In the genomic region with DNA sequence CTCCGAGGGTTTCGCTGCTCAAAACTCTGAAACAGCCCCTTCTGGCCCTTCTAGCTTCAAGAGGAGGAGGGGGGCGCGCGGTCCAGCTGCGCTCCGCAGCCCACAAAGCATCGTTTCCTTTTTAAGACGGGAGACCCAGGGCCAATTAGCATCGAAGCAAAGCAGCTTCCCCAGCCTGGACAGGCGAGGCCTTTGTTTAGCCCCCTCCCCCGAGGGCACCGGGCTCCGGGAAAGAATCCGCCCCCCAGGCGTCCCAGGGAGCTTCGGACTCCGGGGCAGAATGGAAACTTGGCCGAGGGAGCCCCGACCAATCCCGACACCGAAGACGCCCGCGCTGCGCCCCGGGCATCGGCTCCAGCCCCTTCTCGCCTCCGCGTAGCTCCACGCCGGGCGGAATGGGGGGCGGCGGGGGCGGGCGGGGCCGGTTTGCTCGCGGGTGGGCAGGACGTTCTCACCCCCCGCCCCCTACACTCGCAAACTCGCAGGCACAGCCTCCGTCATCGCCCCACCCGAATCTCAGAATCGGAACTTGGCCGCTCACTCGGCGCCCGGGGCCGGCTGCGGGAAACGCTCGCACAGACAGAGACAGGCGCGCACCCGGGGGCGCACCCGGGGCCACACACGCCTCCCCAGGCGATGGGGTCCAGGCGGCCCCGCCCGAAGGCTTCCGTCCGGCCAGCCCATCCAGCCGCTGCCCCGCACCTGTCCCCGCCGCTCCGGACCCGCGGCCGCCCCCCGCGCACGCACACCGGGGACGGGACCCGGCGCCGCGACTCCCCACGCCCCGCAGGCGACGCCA, we compare ENCODE assay signal across 7 cellular contexts. TPM values are rescaled to one million over a fixed set of nuclear protein-coding genes. Genes with fewer than 3 reads are reported as not detected.
DNase-seq lines count a peak whose midpoint lies in the region; ATAC-seq and TF ChIP-seq lines count a peak whose summit lies in the region.
"Had no signal": no experiment of that assay in that cellular context is flagged by ENCODE, and none has a peak within 500 bp of the region (broad histone marks: within the 10 kb centered on the region; RNA-seq: fewer than 3 reads in every experiment).

No MANE protein-coding gene starts in this region.

- ATAC-seq in stimulated activated effector memory CD8-positive, alpha-beta T cell treated with anti-CD3 and anti-CD28 coated beads, Interleukin-12 subunit alpha, Interleukin-12 subunit beta, amount 100 ng/mL, for 72 hours = no peak
- ATAC-seq: body of pancreas had no signal

- no peaks in the 10 kb centered on the region for H3K9me3 Mint-ChIP-seq in stimulated activated effector memory CD8-positive, alpha-beta T cell treated with anti-CD3 and anti-CD28 coated beads, Interleukin-12 subunit alpha, Interleukin-12 subunit beta, amount 100 ng/mL, for 72 hours
- H3K9me3 Mint-ChIP-seq: memory B cell had no signal

- peaks cover 15% of the 10 kb centered on the region for H3K4me1 Mint-ChIP-seq in stimulated activated effector memory CD8-positive, alpha-beta T cell treated with anti-CD3 and anti-CD28 coated beads, Interleukin-12 subunit alpha, Interleukin-12 subunit beta, amount 100 ng/mL, for 72 hours

- no peak overlapping the region for H3K4me3 ChIP-seq in Karpas-422 (ENCODE audit: low read length)
- H3K4me3 ChIP-seq: body of pancreas had no signal

- H2AFZ ChIP-seq in Karpas-422 (ENCODE audit: low read length) = no peak overlapping the region

- H3K4me1 ChIP-seq in Karpas-422 (ENCODE audit: low read length) = no peaks in the 10 kb centered on the region

- no peaks in the 10 kb centered on the region for H3K9me2 ChIP-seq in Karpas-422 (replicated peaks; ENCODE audit: insufficient read depth, low read length)

- TF ChIP-seq CTCF in RWPE1 (conservative IDR thresholded peaks at IDR 0.05; ENCODE audit: low read depth) = no peak

- no peaks in the 10 kb centered on the region for H3K36me3 ChIP-seq in Karpas-422 (ENCODE audit: insufficient read depth, low read length)

- H3K79me2 ChIP-seq in Karpas-422 (ENCODE audit: low read length) = no peaks in the 10 kb centered on the region

- no peaks in the 10 kb centered on the region for H3K27me3 ChIP-seq in Karpas-422 (ENCODE audit: low read length)

- no peak overlapping the region for H3K9ac ChIP-seq in Karpas-422 (ENCODE audit: low read length)

- POLR2A ChIA-PET in RWPE1 (lab: Yijun Ruan, JAX; ENCODE audit: low non-redundant PET) = interaction anchor here (1.0 to 1.3 kb wide), 2 partner anchors 18 to 19 kb away, joined by 3 read pairs; a partner anchor contains a TSS

- H3K27ac Mint-ChIP-seq in stimulated activated effector memory CD8-positive, alpha-beta T cell treated with anti-CD3 and anti-CD28 coated beads, Interleukin-12 subunit alpha, Interleukin-12 subunit beta, amount 100 ng/mL, for 72 hours = no peak overlapping the region
- H3K27ac Mint-ChIP-seq: memory B cell had no signal

- peak overlapping the region; percentile 17 for H3K4me3 Mint-ChIP-seq in stimulated activated effector memory CD8-positive, alpha-beta T cell treated with anti-CD3 and anti-CD28 coated beads, Interleukin-12 subunit alpha, Interleukin-12 subunit beta, amount 100 ng/mL, for 72 hours
- H3K4me3 Mint-ChIP-seq: memory B cell had no signal

- H3K9me3 ChIP-seq in Karpas-422 (ENCODE audit: low read length) = no peaks in the 10 kb centered on the region
- H3K9me3 ChIP-seq: body of pancreas had no signal

- no peak overlapping the region for H3K4me2 ChIP-seq in Karpas-422 (ENCODE audit: low read depth, low read length, poor library complexity, severe bottlenecking)

- H4K20me1 ChIP-seq in Karpas-422 (ENCODE audit: insufficient read depth, low read depth, low read length) = no peaks in the 10 kb centered on the region

- CTCF ChIA-PET in RWPE1 (lab: Yijun Ruan, JAX) = interaction anchor here (0.6 to 6.4 kb wide), 4 partner anchors 19 to 236 kb away, joined by 3 to 33 read pairs (median 7); no protein-coding TSS in a partner anchor

- H3K27ac ChIP-seq in RWPE1 (no peak overlapping the region), Karpas-422 (ENCODE audit: low read length) (no peak overlapping the region)
- H3K27ac ChIP-seq: body of pancreas had no signal

- peak; percentile 38 for DNase-seq in RWPE1 (ENCODE audit: low spot score)
- DNase-seq in germinal center (ENCODE audit: low spot score) = peak; percentile 26
- DNase-seq in stimulated activated effector memory CD8-positive, alpha-beta T cell treated with anti-CD3 and anti-CD28 coated beads, Interleukin-12 subunit alpha, Interleukin-12 subunit beta, amount 100 ng/mL, for 72 hours (ENCODE audit: low spot score in 2 of 2) = no peak
- DNase-seq in Karpas-422 = no peak
- DNase-seq in stimulated activated CD4-positive, alpha-beta T cell treated with anti-CD3 and anti-CD28 coated beads, Interleukin-12 subunit alpha, Interleukin-12 subunit beta, amount 100 ng/mL, for 4 hours = no peak
- DNase-seq: body of pancreas had no signal

- H3K36me3 Mint-ChIP-seq in stimulated activated effector memory CD8-positive, alpha-beta T cell treated with anti-CD3 and anti-CD28 coated beads, Interleukin-12 subunit alpha, Interleukin-12 subunit beta, amount 100 ng/mL, for 72 hours = no peaks in the 10 kb centered on the region
- H3K36me3 Mint-ChIP-seq: memory B cell had no signal

RNA-seq across cellular contexts. Expression of a gene that starts 0.6 kb away (rescaled TPM):
- not detected in 2 replicates for total RNA-seq in Karpas-422 (2014; rRNA removed; shearing (Covaris generic); ENCODE audit: low replicate concordance)
- total RNA-seq: body of pancreas had no signal

RNA-seq across cellular contexts. Expression of a gene that starts 17.9 kb away (rescaled TPM):
- 10.7 and 23.3 TPM in 2 replicates for total RNA-seq in Karpas-422 (2014; rRNA removed; shearing (Covaris generic); ENCODE audit: low replicate concordance)
- total RNA-seq: body of pancreas had no signal

RNA-seq across cellular contexts. Expression of a gene that starts 19.0 kb away (rescaled TPM):
- total RNA-seq in Karpas-422 (2014; rRNA removed; shearing (Covaris generic); ENCODE audit: low replicate concordance) = 49.2 and 61.3 TPM in 2 replicates

RNA-seq across cellular contexts. Expression of a gene that starts 37.7 kb away (rescaled TPM):
- 24.1 and 27.1 TPM in 2 replicates for total RNA-seq in Karpas-422 (2014; rRNA removed; shearing (Covaris generic); ENCODE audit: low replicate concordance)

RNA-seq across cellular contexts. Expression of a gene that starts 39.3 kb away (rescaled TPM):
- total RNA-seq in Karpas-422 (2014; rRNA removed; shearing (Covaris generic); ENCODE audit: low replicate concordance) = 3.1 and 3.4 TPM in 2 replicates
- total RNA-seq: body of pancreas had no signal

Comparison
In these comparisons a context has a peak if more than half of its experiments do, and no peak if none do; other contexts are left out.
1. DNase-seq: peak in RWPE1 (single experiment) and germinal center (single experiment); none in stimulated activated effector memory CD8-positive, alpha-beta T cell treated with anti-CD3 and anti-CD28 coated beads, Interleukin-12 subunit alpha, Interleukin-12 subunit beta, amount 100 ng/mL, for 72 hours (0 of 2), Karpas-422 (single experiment) and stimulated activated CD4-positive, alpha-beta T cell treated with anti-CD3 and anti-CD28 coated beads, Interleukin-12 subunit alpha, Interleukin-12 subunit beta, amount 100 ng/mL, for 4 hours (single experiment).